Comparison of ENCODE assay signal across 19 cellular contexts in genomic region chr13:63112799-63113395, GRCh38.
"Had no signal": no experiment of that assay in that cellular context is flagged by ENCODE, and none has a peak within 500 bp of the region (broad histone marks: within the 10 kb centered on the region; RNA-seq: fewer than 3 reads in every experiment).

No MANE protein-coding gene starts in this region.

- H3K79me2 ChIP-seq: hepatocyte had no signal

- H3K27me3 ChIP-seq: esophagus muscularis mucosa, foreskin keratinocyte, gastroesophageal sphincter, heart left ventricle, hepatocyte, left lung had no signal

- H3K27ac ChIP-seq: coronary artery, dorsolateral prefrontal cortex, esophagus muscularis mucosa, foreskin keratinocyte, gastroesophageal sphincter, heart left ventricle, hepatocyte, left lung, lower lobe of right lung had no signal

- H3K4me2 ChIP-seq: hepatocyte had no signal

- H2AFZ ChIP-seq: hepatocyte had no signal

- H3K36me3 ChIP-seq: esophagus muscularis mucosa, gastroesophageal sphincter, heart left ventricle, left lung, lower lobe of right lung had no signal

- DNase-seq: dermis blood vessel endothelial cell; dorsolateral prefrontal cortex; effector CD4-positive, alpha-beta T cell; effector memory CD4-positive, alpha-beta T cell; foreskin keratinocyte; heart left ventricle; hypothalamus; immature natural killer cell; left cardiac atrium; left lung; left ventricle myocardium superior; lower lobe of right lung; mesenchymal stem cell; mucosa of descending colon; naive B cell had no signal

- H3K4me3 ChIP-seq: coronary artery, dorsolateral prefrontal cortex, esophagus muscularis mucosa, gastroesophageal sphincter, heart left ventricle, hepatocyte, left lung, lower lobe of right lung, mucosa of descending colon had no signal

- H3K9me3 ChIP-seq: esophagus muscularis mucosa, gastroesophageal sphincter, heart left ventricle, left lung, lower lobe of right lung had no signal
